In the genomic region with DNA sequence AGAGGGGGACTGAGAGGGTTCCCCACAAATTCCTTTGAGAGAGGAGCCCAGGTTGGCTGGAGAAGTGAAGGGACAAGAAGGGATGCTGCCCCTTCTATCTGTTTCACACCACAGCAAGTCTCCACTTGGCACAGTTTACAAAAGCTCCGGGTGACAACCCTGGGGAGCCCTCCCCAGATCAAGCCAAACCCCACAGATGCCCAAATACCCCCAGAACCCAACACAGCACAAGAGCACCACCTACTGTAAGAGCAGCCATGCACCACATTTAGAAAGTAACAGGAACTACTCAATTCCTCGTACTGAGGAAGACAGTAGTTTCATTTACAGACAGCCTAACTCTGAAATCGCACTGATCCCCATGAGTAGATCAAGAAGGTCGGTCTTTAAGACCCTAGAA, we compare ENCODE assay signal across 7 cellular contexts.
DNase-seq lines count a peak whose midpoint lies in the region; ATAC-seq and TF ChIP-seq lines count a peak whose summit lies in the region.

No MANE protein-coding gene starts in this region.

- peak; percentile 50 for ATAC-seq in GM19463 (IDR thresholded peaks at IDR 0.05; ENCODE audit: unreplicated experiment)
- ATAC-seq in left ventricle myocardium superior: no peak
- ATAC-seq in GM18498 (IDR thresholded peaks at IDR 0.05; ENCODE audit: unreplicated experiment): no peak

- no peaks in the 10 kb centered on the region for H3K36me3 ChIP-seq in parathyroid adenoma (ENCODE audit: control insufficient read depth, insufficient read depth, low read length)

- no peaks in the 10 kb centered on the region for H3K79me2 ChIP-seq in parathyroid adenoma

- H3K9ac ChIP-seq in parathyroid adenoma: no peak overlapping the region

- H3K27ac ChIP-seq in parathyroid adenoma: no peak overlapping the region

- no peak overlapping the region for H3K4me3 ChIP-seq in parathyroid adenoma (ENCODE audit: low read depth, low read length)

- no peaks in the 10 kb centered on the region for H3K9me3 ChIP-seq in parathyroid adenoma (ENCODE audit: control insufficient read depth, low read length)

- no peaks in the 10 kb centered on the region for H3K27me3 ChIP-seq in parathyroid adenoma (ENCODE audit: control insufficient read depth, insufficient read depth, low read length)

- intact Hi-C loops in left ventricle myocardium superior (cut with micrococcal nuclease) (no loop called here), posterior vena cava (cut with DNase I) (no loop called here)

- TF ChIP-seq CTCF in parathyroid adenoma (IDR thresholded peaks at IDR 0.05): peak; percentile 25

- peak; percentile 74 for DNase-seq in MV-4-11 (lab: John Stamatoyannopoulos, UW)
- DNase-seq in activated T-helper 1 cell treated with Interleukin-2 at 50 U/mL for 16 hours (ENCODE audit: low read depth): peak; percentile 17
- no peak for DNase-seq in left ventricle myocardium superior
- DNase-seq in posterior vena cava (ENCODE audit: low spot score): no peak

- H3K4me1 ChIP-seq in parathyroid adenoma: no peaks in the 10 kb centered on the region

- H3K4me2 ChIP-seq in parathyroid adenoma (ENCODE audit: low read length): no peak overlapping the region

- H2AFZ ChIP-seq in parathyroid adenoma: no peak overlapping the region

Comparison
In these comparisons a context has a peak if more than half of its experiments do, and no peak if none do; other contexts are left out.
1. DNase-seq: peak in MV-4-11 (single experiment) and activated T-helper 1 cell treated with Interleukin-2 at 50 U/mL for 16 hours (single experiment); none in left ventricle myocardium superior (single experiment) and posterior vena cava (single experiment).